ENCODE assay signal across 8 cellular contexts in the genomic region with DNA sequence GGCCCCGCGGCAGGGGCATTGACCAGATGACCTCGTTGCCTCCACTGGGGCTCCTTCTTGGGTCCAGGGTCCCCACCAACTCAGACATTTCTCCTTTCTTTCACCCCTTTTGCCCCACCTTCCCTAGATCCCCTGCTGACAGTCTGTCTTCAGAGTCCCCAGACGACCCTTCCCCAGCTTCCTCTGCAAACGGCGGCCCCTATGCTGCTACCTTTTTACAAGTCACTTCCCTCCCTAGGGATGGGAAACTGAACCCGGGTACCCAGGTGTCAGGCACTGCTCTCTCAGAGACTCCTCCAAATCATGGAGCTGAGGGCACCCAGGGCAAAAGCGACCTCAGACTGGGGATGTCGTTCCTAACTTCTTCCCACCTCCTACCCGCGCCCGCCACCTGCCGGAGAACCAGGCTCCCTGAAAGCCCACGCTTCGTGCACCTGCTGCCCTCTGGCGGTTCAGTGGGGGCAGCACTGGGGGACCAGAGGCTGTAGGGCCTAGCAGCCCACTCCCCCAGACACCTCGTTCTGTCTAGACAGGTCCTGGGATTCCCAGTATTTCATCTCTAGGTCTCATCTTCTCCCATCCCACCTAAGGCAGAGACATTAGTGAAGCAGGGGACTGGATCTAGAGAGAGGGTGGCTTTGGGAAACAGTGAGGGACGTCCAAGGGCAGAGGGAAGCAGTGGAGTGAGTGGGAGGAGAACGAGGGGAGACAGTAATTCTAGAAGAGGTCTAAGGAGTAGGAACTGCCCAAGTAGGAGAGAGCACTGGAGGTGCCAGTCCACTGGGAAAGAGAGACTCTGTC. TPM values are rescaled to one million over a fixed set of nuclear protein-coding genes. Genes with fewer than 3 reads are reported as not detected.
DNase-seq lines count a peak whose midpoint lies in the region; ATAC-seq and TF ChIP-seq lines count a peak whose summit lies in the region.

No MANE protein-coding gene starts in this region.

- intact Hi-C loops in MCF 10A (cut with micrococcal nuclease): loop anchor here (1.0 kb wide), 2 partner anchors 9 to 15 kb away; no protein-coding TSS in a partner anchor

- H3K27me3 Mint-ChIP-seq in MCF 10A (ENCODE audit: insufficient read depth, unreplicated experiment): no peaks in the 10 kb centered on the region

- no peaks in the 10 kb centered on the region for H3K36me3 Mint-ChIP-seq in MCF 10A (ENCODE audit: insufficient read depth, unreplicated experiment)

- H3K4me3 Mint-ChIP-seq in MCF 10A (ENCODE audit: unreplicated experiment): peak overlapping the region; percentile 74

- no peaks in the 10 kb centered on the region for H3K27me3 ChIP-seq in skeletal muscle tissue (ENCODE audit: control insufficient read depth in 3 of 3, insufficient read depth in 3 of 3, low read length in 3 of 3)

- TF ChIP-seq CTCF in GM10266 (IDR thresholded peaks at IDR 0.05; ENCODE audit: control insufficient read depth, insufficient read depth, low read depth, missing control alignments) (peak; percentile 100), VCaP (conservative IDR thresholded peaks at IDR 0.05) (peak; percentile 100), MCF 10A (IDR thresholded peaks at IDR 0.05; ENCODE audit: unreplicated experiment) (peak; percentile 99)

- CTCF ChIA-PET in MCF 10A (lab: Yijun Ruan, JAX): interaction anchor here (0.6 to 8.2 kb wide), 71 partner anchors 8 to 575 kb away, joined by 3 to 120 read pairs (median 6); a partner anchor contains a TSS

- H3K27ac Mint-ChIP-seq in MCF 10A (ENCODE audit: low read depth, unreplicated experiment): peak overlapping the region; percentile 49

- H3K36me3 ChIP-seq in skeletal muscle tissue (ENCODE audit: control insufficient read depth in 3 of 3, insufficient read depth in 3 of 3, low read length in 3 of 3): peaks cover 0 to 10% (median 3%) of the 10 kb centered on the region in 3 donors

- peaks cover 38 to 79% (median 70%) of the 10 kb centered on the region in 3 donors for H3K4me1 ChIP-seq in skeletal muscle tissue (ENCODE audit: control insufficient read depth in 3 of 3, insufficient read depth in 3 of 3, low read length in 3 of 3)

- BruUV-seq in MCF 10A (replicated peaks; lab: Mats Ljungman, UMichigan): no TSS peak

- H3K27ac ChIP-seq in VCaP: peak overlapping the region; percentile 71
- peak overlapping the region; percentile 67 for H3K27ac ChIP-seq in skeletal muscle tissue (ENCODE audit: low read depth, low read length)

- ATAC-seq in HG02759 (IDR thresholded peaks at IDR 0.05; ENCODE audit: unreplicated experiment) (peak; percentile 89), HG02840 (IDR thresholded peaks at IDR 0.05; ENCODE audit: low FRiP score, unreplicated experiment) (no peak)

- H3K4me3 ChIP-seq in skeletal muscle tissue (ENCODE audit: low read length in 3 of 3): peak overlapping the region; percentile 73 to 78 (median 77)

- DNase-seq in GM10266 (ENCODE audit: extremely low spot score) (peak; percentile 95), NCI-H2081 (lab: John Stamatoyannopoulos, UW) (peak; percentile 88 to 93), MCF 10A (ENCODE audit: unreplicated experiment) (peak; percentile 92), iPS-NIHi11 (ENCODE audit: low spot score) (peak; percentile 94)

- peaks cover 37% of the 10 kb centered on the region for H3K4me1 Mint-ChIP-seq in MCF 10A (ENCODE audit: insufficient read depth, unreplicated experiment)

- H3K9me3 ChIP-seq in skeletal muscle tissue (ENCODE audit: control insufficient read depth in 3 of 3, low read length in 3 of 3): no peaks in the 10 kb centered on the region

- POLR2A ChIA-PET in MCF 10A (lab: Yijun Ruan, JAX): interaction anchor here (0.7 to 2.4 kb wide), 10 partner anchors 8 to 99 kb away, joined by 3 to 20 read pairs (median 4); a partner anchor contains a TSS

- H3K9me3 Mint-ChIP-seq in MCF 10A (ENCODE audit: unreplicated experiment): no peaks in the 10 kb centered on the region

- peak overlapping the region; percentile 59 to 70 (median 67) for H3K9ac ChIP-seq in skeletal muscle tissue (ENCODE audit: low read depth in 1 of 3, low read length in 3 of 3)

RNA-seq across cellular contexts. Expression of a gene that starts 4.9 kb away (rescaled TPM):
- total RNA-seq in MCF 10A (2022) (8.3 and 9.0 TPM in 2 replicates), skeletal muscle tissue (3.7 TPM)

RNA-seq across cellular contexts. Expression of a gene that starts 15.3 kb away (rescaled TPM):
- 0.17 TPM in 1 of 2 replicates, not detected in the other for total RNA-seq in MCF 10A (2022)
- not detected for total RNA-seq in skeletal muscle tissue

RNA-seq across cellular contexts. Expression of a gene that starts 39.5 kb away (rescaled TPM):
- total RNA-seq in MCF 10A (2022) (110 and 184 TPM in 2 replicates), skeletal muscle tissue (78.8 TPM)

RNA-seq across cellular contexts. Expression of a gene that starts 54.7 kb away (rescaled TPM):
- total RNA-seq in MCF 10A (2022): 207 and 299 TPM in 2 replicates
- total RNA-seq in skeletal muscle tissue: 62.6 TPM
